ENCODE assay signal across 1 cellular context in the genomic region with DNA sequence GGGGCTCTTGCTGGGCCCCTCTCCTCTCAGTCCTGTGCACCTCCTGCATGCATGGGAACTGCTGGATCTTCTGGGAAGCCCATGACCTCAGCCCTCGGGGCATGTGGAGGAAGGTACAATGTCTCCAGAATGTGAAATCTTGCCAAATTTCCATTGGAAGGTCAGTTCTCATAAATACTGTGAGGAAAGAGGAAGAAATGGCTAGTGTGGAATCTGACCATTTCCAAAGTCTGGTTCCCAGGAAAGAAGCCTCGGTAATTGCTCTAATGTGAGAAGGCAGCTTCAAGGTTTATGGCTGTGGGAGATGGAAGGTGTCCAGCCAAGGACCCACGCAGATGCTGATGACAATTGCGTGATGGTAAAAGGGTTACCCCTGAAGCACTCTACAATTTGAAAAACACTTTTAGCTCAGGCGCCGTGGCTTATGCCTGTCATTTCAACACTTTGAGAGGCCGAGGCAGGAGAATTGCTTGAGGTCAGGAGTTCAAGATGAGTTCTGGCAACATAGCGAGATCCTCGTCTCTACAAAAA.
TF ChIP-seq lines count a peak whose summit lies in the region.

No MANE protein-coding gene starts in this region.

TF ChIP-seq in SK-N-SH, 30 proteins besides CTCF, POLR2A, EP300 and RAD21:
- no peak for TF ChIP-seq FOSL2 (IDR thresholded peaks at IDR 0.05; ENCODE audit: borderline replicate concordance, low read depth)
- TF ChIP-seq PBX3 (IDR thresholded peaks at IDR 0.05) = no peak
- TF ChIP-seq MXI1 (IDR thresholded peaks at IDR 0.05; ENCODE audit: low read depth, low read length) = no peak
- no peak for TF ChIP-seq CHD2 (IDR thresholded peaks at IDR 0.05; ENCODE audit: low read length, partially characterized antibody)
- TF ChIP-seq MEF2A (IDR thresholded peaks at IDR 0.05; ENCODE audit: borderline replicate concordance, low read depth) = no peak
- TF ChIP-seq GATA2 (CRISPR knock-in tag; IDR thresholded peaks at IDR 0.05) = no peak
- TF ChIP-seq JUND (IDR thresholded peaks at IDR 0.05) = no peak
- no peak for TF ChIP-seq NRF1 (IDR thresholded peaks at IDR 0.05; ENCODE audit: low read depth, low read length)
- TF ChIP-seq MAX (IDR thresholded peaks at IDR 0.05; ENCODE audit: low read depth) = no peak
- no peak for TF ChIP-seq SMC3 (IDR thresholded peaks at IDR 0.05; ENCODE audit: low read depth, low read length)
TF ChIP-seq in SK-N-SH: peak in this region for 0.
